8 cellular contexts compared by ENCODE assay signal in genomic region chr18:51196116-51196810, GRCh38. TPM values are rescaled to one million over a fixed set of nuclear protein-coding genes. Genes with fewer than 3 reads are reported as not detected.
A peak's percentile ranks its signal among the peaks of the same experiment; 100 is the strongest.
DNase-seq lines count a peak whose midpoint lies in the region; ATAC-seq, FAIRE-seq and TF ChIP-seq lines count a peak whose summit lies in the region.

No MANE protein-coding gene starts in this region.

- H3K4me3 ChIP-seq in pancreas (peak overlapping the region; percentile 69 to 96 (median 89)), upper lobe of left lung (peak overlapping the region; percentile 61 to 90 (median 76))

- ATAC-seq in GM21529 (IDR thresholded peaks at IDR 0.05; ENCODE audit: unreplicated experiment) (peak; percentile 2), pancreas (peak; percentile 0 to 2 (median 0)), upper lobe of left lung (ENCODE audit: low FRiP score in 2 of 2) (peak in 1 of 2 donors; percentile 4)

- no peak for TF ChIP-seq CTCF in C4-2B (conservative IDR thresholded peaks at IDR 0.05)
- TF ChIP-seq CTCF in pancreas (IDR thresholded peaks at IDR 0.05) = no peak
- peak in 1 of 6 experiments; percentile 9 for TF ChIP-seq CTCF in upper lobe of left lung (IDR thresholded peaks at IDR 0.05)

- H3K9me3 ChIP-seq in pancreas (no peaks in the 10 kb centered on the region), upper lobe of left lung (no peaks in the 10 kb centered on the region)

- H3K27ac ChIP-seq in C4-2B (peak overlapping the region; percentile 82), pancreas (peak overlapping the region; percentile 78 to 97 (median 90)), upper lobe of left lung (peak overlapping the region; percentile 96 to 99 (median 98))

- intact Hi-C loops in pancreas (cut with DNase I) = no loop called here

- TF ChIP-seq POLR2A in upper lobe of left lung (IDR thresholded peaks at IDR 0.05) = no peak

- DNase-seq in NCI-H69 (lab: John Stamatoyannopoulos, UW) (peak; percentile 80), germinal center (ENCODE audit: low spot score) (peak; percentile 19), pancreas (peak; percentile 26 to 83 (median 52)), upper lobe of left lung (peak; percentile 56 to 92), NCI-H2227 (lab: John Stamatoyannopoulos, UW; ENCODE audit: unreplicated experiment) (no peak)
- DNase-seq in activated gamma-delta T cell treated with anti-CD3 and anti-CD28 coated beads, Interleukin-2, amount 50 U/mL, for 16 hours (ENCODE audit: low read depth) = peak; percentile 43

- TF ChIP-seq EP300 in upper lobe of left lung (IDR thresholded peaks at IDR 0.05) = no peak

- 0 to 1% methylated on average over 62 to 66 of the region's 67 CpGs for WGBS in pancreas, 2 donors
- 0 to 1% methylated on average over 15 to 41 of the region's 67 CpGs for WGBS in upper lobe of left lung, 2 donors

- H3K36me3 ChIP-seq in pancreas (no peaks in the 10 kb centered on the region), upper lobe of left lung (no peaks in the 10 kb centered on the region)

- H3K4me1 ChIP-seq in pancreas = peaks cover 9 to 37% (median 28%) of the 10 kb centered on the region in 3 donors
- peaks cover 17 to 46% (median 30%) of the 10 kb centered on the region in 4 donors for H3K4me1 ChIP-seq in upper lobe of left lung

- no peak for FAIRE-seq in pancreas (lab: Jason Lieb, UNC)

- H3K27me3 ChIP-seq in pancreas = no peaks in the 10 kb centered on the region
- no peaks in the 10 kb centered on the region for H3K27me3 ChIP-seq in upper lobe of left lung

RNA-seq across cellular contexts. Expression of gene MEX3C, which starts 1.2 kb away (rescaled TPM):
- total RNA-seq in pancreas (10 to 100 TPM in 4 of 6 donors, 1 to 10 TPM in 2; 7.5 to 18.6 (median 11.7) TPM), upper lobe of left lung (10 to 100 TPM; 12.2 to 30.7 (median 19.2) TPM)
- 1 to 10 TPM; 4.2 to 7.5 TPM for polyA plus RNA-seq in pancreas
